Comparison of ENCODE assay signal across 2 cellular contexts in the genomic region with DNA sequence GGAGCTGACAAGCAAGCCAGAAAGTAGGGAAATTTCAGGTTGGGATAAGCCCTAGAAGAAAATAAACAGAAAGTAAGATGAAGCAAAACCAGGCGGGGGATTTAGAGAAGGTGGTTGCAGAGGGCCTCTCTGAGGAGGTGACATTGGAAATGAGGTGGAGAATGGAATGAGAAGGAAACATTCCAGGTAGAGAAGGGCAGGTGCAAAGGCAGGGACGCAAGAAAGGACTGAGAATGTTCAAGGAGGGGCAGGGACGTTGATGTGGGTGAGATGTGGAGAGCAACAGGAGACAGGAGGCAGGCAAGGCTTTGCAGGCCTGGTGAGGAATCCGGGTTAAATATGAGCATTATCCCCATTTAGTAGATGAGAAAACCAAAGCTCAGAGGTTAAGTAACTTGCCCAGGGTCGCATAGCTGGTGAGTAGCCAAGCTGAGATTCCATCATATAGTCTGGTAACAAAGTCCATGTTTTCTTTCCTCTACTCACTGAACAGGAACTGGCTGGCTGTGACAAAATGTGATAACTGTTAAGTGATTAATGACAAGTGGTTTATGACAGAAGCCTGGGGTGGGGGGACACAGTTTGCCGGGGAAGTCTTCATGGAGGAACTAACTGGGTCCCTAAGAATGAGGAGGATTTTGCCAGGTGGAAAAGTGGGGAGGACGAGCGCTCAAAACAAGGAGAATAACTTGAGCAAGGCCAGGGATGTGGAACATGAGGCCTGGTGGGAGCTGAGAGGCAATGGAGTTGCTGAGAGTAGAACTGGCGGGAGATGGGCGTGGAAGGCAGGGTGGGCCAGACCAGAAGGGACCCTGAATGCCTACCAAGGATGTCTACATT.
TF ChIP-seq lines count a peak whose summit lies in the region.

No MANE protein-coding gene starts in this region.

TF ChIP-seq in HepG2, 621 proteins besides CTCF, POLR2A, EP300 and RAD21 (continues in another document):
- TF ChIP-seq DR1 (CRISPR knock-in tag; IDR thresholded peaks at IDR 0.05) = no peak
- no peak for TF ChIP-seq ZNF282 (IDR thresholded peaks at IDR 0.05; ENCODE audit: partially characterized antibody)
- TF ChIP-seq TCF7 (IDR thresholded peaks at IDR 0.05; ENCODE audit: low read depth) = 0 out of 2 replicates have a peak, but pooled peaks have one; percentile 53
- no peak for TF ChIP-seq SOX6 (IDR thresholded peaks at IDR 0.05)
- peak; percentile 85 for TF ChIP-seq SOX6 (CRISPR knock-in tag; IDR thresholded peaks at IDR 0.05)
- TF ChIP-seq SALL1 (CRISPR knock-in tag; IDR thresholded peaks at IDR 0.05) = peak; percentile 95
- TF ChIP-seq MXD4 (CRISPR knock-in tag; IDR thresholded peaks at IDR 0.05) = no peak
- no peak for TF ChIP-seq THYN1 (CRISPR knock-in tag; IDR thresholded peaks at IDR 0.05; ENCODE audit: borderline replicate concordance, low read depth)
- TF ChIP-seq, protein P1, sequence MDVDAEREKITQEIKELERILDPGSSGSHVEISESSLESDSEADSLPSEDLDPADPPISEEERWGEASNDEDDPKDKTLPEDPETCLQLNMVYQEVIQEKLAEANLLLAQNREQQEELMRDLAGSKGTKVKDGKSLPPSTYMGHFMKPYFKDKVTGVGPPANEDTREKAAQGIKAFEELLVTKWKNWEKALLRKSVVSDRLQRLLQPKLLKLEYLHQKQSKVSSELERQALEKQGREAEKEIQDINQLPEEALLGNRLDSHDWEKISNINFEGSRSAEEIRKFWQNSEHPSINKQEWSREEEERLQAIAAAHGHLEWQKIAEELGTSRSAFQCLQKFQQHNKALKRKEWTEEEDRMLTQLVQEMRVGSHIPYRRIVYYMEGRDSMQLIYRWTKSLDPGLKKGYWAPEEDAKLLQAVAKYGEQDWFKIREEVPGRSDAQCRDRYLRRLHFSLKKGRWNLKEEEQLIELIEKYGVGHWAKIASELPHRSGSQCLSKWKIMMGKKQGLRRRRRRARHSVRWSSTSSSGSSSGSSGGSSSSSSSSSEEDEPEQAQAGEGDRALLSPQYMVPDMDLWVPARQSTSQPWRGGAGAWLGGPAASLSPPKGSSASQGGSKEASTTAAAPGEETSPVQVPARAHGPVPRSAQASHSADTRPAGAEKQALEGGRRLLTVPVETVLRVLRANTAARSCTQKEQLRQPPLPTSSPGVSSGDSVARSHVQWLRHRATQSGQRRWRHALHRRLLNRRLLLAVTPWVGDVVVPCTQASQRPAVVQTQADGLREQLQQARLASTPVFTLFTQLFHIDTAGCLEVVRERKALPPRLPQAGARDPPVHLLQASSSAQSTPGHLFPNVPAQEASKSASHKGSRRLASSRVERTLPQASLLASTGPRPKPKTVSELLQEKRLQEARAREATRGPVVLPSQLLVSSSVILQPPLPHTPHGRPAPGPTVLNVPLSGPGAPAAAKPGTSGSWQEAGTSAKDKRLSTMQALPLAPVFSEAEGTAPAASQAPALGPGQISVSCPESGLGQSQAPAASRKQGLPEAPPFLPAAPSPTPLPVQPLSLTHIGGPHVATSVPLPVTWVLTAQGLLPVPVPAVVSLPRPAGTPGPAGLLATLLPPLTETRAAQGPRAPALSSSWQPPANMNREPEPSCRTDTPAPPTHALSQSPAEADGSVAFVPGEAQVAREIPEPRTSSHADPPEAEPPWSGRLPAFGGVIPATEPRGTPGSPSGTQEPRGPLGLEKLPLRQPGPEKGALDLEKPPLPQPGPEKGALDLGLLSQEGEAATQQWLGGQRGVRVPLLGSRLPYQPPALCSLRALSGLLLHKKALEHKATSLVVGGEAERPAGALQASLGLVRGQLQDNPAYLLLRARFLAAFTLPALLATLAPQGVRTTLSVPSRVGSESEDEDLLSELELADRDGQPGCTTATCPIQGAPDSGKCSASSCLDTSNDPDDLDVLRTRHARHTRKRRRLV (CRISPR knock-in tag; IDR thresholded peaks at IDR 0.05) = peak; percentile 62; the same call in 1 of the 2 replicates
- TF ChIP-seq, protein P2, sequence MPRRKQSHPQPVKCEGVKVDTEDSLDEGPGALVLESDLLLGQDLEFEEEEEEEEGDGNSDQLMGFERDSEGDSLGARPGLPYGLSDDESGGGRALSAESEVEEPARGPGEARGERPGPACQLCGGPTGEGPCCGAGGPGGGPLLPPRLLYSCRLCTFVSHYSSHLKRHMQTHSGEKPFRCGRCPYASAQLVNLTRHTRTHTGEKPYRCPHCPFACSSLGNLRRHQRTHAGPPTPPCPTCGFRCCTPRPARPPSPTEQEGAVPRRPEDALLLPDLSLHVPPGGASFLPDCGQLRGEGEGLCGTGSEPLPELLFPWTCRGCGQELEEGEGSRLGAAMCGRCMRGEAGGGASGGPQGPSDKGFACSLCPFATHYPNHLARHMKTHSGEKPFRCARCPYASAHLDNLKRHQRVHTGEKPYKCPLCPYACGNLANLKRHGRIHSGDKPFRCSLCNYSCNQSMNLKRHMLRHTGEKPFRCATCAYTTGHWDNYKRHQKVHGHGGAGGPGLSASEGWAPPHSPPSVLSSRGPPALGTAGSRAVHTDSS (CRISPR knock-in tag; conservative IDR thresholded peaks at IDR 0.05) = no peak
- TF ChIP-seq, protein P3, sequence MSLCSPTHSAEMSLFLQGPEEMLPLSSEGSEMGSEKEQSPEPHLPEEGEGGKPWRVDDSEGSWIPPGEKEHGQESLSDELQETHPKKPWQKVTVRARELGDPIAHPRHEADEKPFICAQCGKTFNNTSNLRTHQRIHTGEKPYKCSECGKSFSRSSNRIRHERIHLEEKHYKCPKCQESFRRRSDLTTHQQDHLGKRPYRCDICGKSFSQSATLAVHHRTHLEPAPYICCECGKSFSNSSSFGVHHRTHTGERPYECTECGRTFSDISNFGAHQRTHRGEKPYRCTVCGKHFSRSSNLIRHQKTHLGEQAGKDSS (CRISPR knock-in tag; IDR thresholded peaks at IDR 0.05; ENCODE audit: borderline replicate concordance, low read depth) = peak; percentile 28; the same call in 1 of the 2 replicates
- TF ChIP-seq SIN3A (IDR thresholded peaks at IDR 0.05; ENCODE audit: borderline replicate concordance, low read depth, low read length) = no peak
- peak; percentile 75 for TF ChIP-seq REPIN1 (CRISPR knock-in tag; IDR thresholded peaks at IDR 0.05; ENCODE audit: borderline replicate concordance, low read depth)
- no peak for TF ChIP-seq TSC22D2 (CRISPR knock-in tag; IDR thresholded peaks at IDR 0.05; ENCODE audit: borderline replicate concordance)
- peak; percentile 56; the same call in 1 of the 2 replicates for TF ChIP-seq KMT2B (CRISPR knock-in tag; IDR thresholded peaks at IDR 0.05)
- TF ChIP-seq ZNF629 (CRISPR knock-in tag; conservative IDR thresholded peaks at IDR 0.05) = peak; percentile 100
- peak; percentile 85 for TF ChIP-seq ZNF24 (IDR thresholded peaks at IDR 0.05)
- peak; percentile 49; the same call in 1 of the 2 replicates for TF ChIP-seq BRCA1 (CRISPR knock-in tag; IDR thresholded peaks at IDR 0.05)
- no peak for TF ChIP-seq RFX5 (IDR thresholded peaks at IDR 0.05; ENCODE audit: low read depth, low read length)
- no peak for TF ChIP-seq POLR2AphosphoS5 (IDR thresholded peaks at IDR 0.05; ENCODE audit: low read depth, low read length)
- TF ChIP-seq ZNF839 (CRISPR knock-in tag; IDR thresholded peaks at IDR 0.05; ENCODE audit: borderline replicate concordance) = no peak
- TF ChIP-seq ZNF788 (CRISPR knock-in tag; IDR thresholded peaks at IDR 0.05; ENCODE audit: borderline replicate concordance) = peak; percentile 94

TF ChIP-seq in SK-N-SH, 30 proteins besides CTCF, POLR2A, EP300 and RAD21:
- TF ChIP-seq, protein P4, sequence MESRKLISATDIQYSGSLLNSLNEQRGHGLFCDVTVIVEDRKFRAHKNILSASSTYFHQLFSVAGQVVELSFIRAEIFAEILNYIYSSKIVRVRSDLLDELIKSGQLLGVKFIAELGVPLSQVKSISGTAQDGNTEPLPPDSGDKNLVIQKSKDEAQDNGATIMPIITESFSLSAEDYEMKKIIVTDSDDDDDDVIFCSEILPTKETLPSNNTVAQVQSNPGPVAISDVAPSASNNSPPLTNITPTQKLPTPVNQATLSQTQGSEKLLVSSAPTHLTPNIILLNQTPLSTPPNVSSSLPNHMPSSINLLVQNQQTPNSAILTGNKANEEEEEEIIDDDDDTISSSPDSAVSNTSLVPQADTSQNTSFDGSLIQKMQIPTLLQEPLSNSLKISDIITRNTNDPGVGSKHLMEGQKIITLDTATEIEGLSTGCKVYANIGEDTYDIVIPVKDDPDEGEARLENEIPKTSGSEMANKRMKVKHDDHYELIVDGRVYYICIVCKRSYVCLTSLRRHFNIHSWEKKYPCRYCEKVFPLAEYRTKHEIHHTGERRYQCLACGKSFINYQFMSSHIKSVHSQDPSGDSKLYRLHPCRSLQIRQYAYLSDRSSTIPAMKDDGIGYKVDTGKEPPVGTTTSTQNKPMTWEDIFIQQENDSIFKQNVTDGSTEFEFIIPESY (IDR thresholded peaks at IDR 0.05; ENCODE audit: borderline replicate concordance, low read depth) = no peak
- TF ChIP-seq, protein P5, sequence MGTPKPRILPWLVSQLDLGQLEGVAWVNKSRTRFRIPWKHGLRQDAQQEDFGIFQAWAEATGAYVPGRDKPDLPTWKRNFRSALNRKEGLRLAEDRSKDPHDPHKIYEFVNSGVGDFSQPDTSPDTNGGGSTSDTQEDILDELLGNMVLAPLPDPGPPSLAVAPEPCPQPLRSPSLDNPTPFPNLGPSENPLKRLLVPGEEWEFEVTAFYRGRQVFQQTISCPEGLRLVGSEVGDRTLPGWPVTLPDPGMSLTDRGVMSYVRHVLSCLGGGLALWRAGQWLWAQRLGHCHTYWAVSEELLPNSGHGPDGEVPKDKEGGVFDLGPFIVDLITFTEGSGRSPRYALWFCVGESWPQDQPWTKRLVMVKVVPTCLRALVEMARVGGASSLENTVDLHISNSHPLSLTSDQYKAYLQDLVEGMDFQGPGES (IDR thresholded peaks at IDR 0.05; ENCODE audit: low read depth, low read length) = no peak
- no peak for TF ChIP-seq POLR2AphosphoS5 (IDR thresholded peaks at IDR 0.05; ENCODE audit: low read depth, low read length)
